8 cellular contexts compared by ENCODE assay signal in genomic region chr6:117352466-117353081, GRCh38.
A peak's percentile ranks its signal among the peaks of the same experiment; 100 is the strongest.
DNase-seq lines count a peak whose midpoint lies in the region; ATAC-seq lines count a peak whose summit lies in the region.

No MANE protein-coding gene starts in this region.

- peak; percentile 2 for DNase-seq in NCI-H2171 treated with DMSO at 0.1 percent for 48 hours (lab: John Stamatoyannopoulos, UW)
- DNase-seq in NCI-H2171 (lab: John Stamatoyannopoulos, UW): no peak
- DNase-seq in SK-MEL-5 (ENCODE audit: low read depth, low spot score): peak; percentile 12
- no peak for DNase-seq in left lobe of liver (ENCODE audit: low spot score)
- no peak for DNase-seq in NCI-H345 (lab: John Stamatoyannopoulos, UW)
- DNase-seq in activated naive CD4-positive, alpha-beta T cell treated with anti-CD3 and anti-CD28 coated beads, Interleukin-2, amount 50 U/mL, for 16 hours: no peak

- peak; percentile 88 for ATAC-seq in HG02885 (IDR thresholded peaks at IDR 0.05; ENCODE audit: poor library complexity, unreplicated experiment)
- ATAC-seq in left lobe of liver: peak; percentile 88
- ATAC-seq in HG03025 (IDR thresholded peaks at IDR 0.05; ENCODE audit: low FRiP score, unreplicated experiment): no peak

- in situ Hi-C loops in SK-MEL-5 (cut with HindIII; ENCODE audit: low pct_unique_long_range_greater_than_20kb, low sequenced_read_pairs): no loop called here

Comparison
In these comparisons a context has a peak if more than half of its experiments do, and no peak if none do; other contexts are left out.
1. DNase-seq: peak in NCI-H2171 treated with DMSO at 0.1 percent for 48 hours (single experiment) and SK-MEL-5 (single experiment); none in NCI-H2171 (single experiment), left lobe of liver (single experiment), NCI-H345 (single experiment) and activated naive CD4-positive, alpha-beta T cell treated with anti-CD3 and anti-CD28 coated beads, Interleukin-2, amount 50 U/mL, for 16 hours (single experiment).